25 cellular contexts compared by ENCODE assay signal in the genomic region with DNA sequence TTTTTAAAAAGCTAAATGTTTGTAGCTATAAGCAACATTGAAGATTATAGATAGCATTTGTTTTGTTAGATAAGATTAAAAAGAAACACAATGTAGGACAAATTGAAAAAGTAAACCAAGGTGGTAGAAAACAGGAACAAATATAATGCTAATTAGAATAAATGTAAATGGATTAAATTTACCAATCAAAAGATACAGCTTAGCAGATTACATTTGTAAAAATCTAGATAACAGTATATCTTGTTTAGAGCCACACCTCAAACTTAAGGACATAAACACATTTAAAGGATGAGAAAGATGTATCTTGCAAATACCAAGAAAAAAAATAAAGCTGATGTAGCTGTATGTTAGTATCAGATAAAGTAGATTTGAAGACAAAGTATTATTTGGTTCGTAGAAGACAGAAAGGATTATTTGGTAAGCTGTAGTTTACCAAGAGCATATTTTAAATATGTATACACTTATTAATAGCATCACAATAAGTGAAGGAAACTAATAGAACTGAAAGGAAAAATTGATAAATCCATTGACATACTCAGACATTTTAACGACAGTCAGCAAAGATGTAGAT.
"Had no signal": no experiment of that assay in that cellular context is flagged by ENCODE, and none has a peak within 500 bp of the region (broad histone marks: within the 10 kb centered on the region; RNA-seq: fewer than 3 reads in every experiment).

No MANE protein-coding gene starts in this region.

- DNase-seq: islet precursor cell; left ventricle myocardium inferior; naive thymus-derived CD8-positive, alpha-beta T cell; nucleus accumbens; pancreas; posterior cingulate gyrus; retina; right cardiac atrium; spleen; stimulated activated CD4-positive, alpha-beta T cell treated with anti-CD3 and anti-CD28 coated beads, Interleukin-4, amount 100 ng/mL, for 24 hours; stimulated activated naive CD4-positive, alpha-beta T cell; tibial artery; uterus had no signal

- ATAC-seq: naive thymus-derived CD8-positive, alpha-beta T cell; pancreas; right cardiac atrium; sciatic nerve; stimulated activated effector memory CD8-positive, alpha-beta T cell treated with anti-CD3 and anti-CD28 coated beads, Interleukin-12 subunit alpha, Interleukin-12 subunit beta, amount 100 ng/mL, for 72 hours had no signal

- H3K27ac Mint-ChIP-seq: memory B cell; naive thymus-derived CD8-positive, alpha-beta T cell; nephron; stimulated activated effector memory CD8-positive, alpha-beta T cell treated with anti-CD3 and anti-CD28 coated beads, Interleukin-12 subunit alpha, Interleukin-12 subunit beta, amount 100 ng/mL, for 72 hours; stimulated activated naive CD8-positive, alpha-beta T cell treated with anti-CD3 and anti-CD28 coated beads, Interleukin-15, Interleukin-2, amounts not matched to agents 100 ng/mL and 50 ng/mL, for 24 hours; type B pancreatic cell had no signal

- H3K4me1 ChIP-seq: pancreas, prostate gland, spleen, tibial artery, uterus had no signal

- H3K4me3 ChIP-seq: hepatocyte, left ventricle myocardium inferior, lung, pancreas, prostate gland, skin epidermis, spleen, thoracic aorta, tibial artery, uterus had no signal

- H3K4me1 Mint-ChIP-seq: memory B cell; naive thymus-derived CD8-positive, alpha-beta T cell; nephron; stimulated activated effector memory CD8-positive, alpha-beta T cell treated with anti-CD3 and anti-CD28 coated beads, Interleukin-12 subunit alpha, Interleukin-12 subunit beta, amount 100 ng/mL, for 72 hours had no signal

- H3K9me3 ChIP-seq: pancreas, prostate gland, thoracic aorta, tibial artery, uterus had no signal

- H2AFZ ChIP-seq: hepatocyte had no signal

- H3K36me3 ChIP-seq: pancreas, prostate gland, thoracic aorta, uterus had no signal

- H3K4me2 ChIP-seq: hepatocyte had no signal

- H3K9me3 Mint-ChIP-seq: stimulated activated effector memory CD8-positive, alpha-beta T cell treated with anti-CD3 and anti-CD28 coated beads, Interleukin-12 subunit alpha, Interleukin-12 subunit beta, amount 100 ng/mL, for 72 hours; stimulated activated naive CD8-positive, alpha-beta T cell treated with anti-CD3 and anti-CD28 coated beads, Interleukin-15, Interleukin-2, amounts not matched to agents 100 ng/mL and 50 ng/mL, for 24 hours had no signal

- H3K4me3 Mint-ChIP-seq: memory B cell; naive thymus-derived CD8-positive, alpha-beta T cell; nephron; neural crest cell; stimulated activated effector memory CD8-positive, alpha-beta T cell treated with anti-CD3 and anti-CD28 coated beads, Interleukin-12 subunit alpha, Interleukin-12 subunit beta, amount 100 ng/mL, for 72 hours; stimulated activated naive CD8-positive, alpha-beta T cell treated with anti-CD3 and anti-CD28 coated beads, Interleukin-15, Interleukin-2, amounts not matched to agents 100 ng/mL and 50 ng/mL, for 24 hours; type B pancreatic cell had no signal

- FAIRE-seq: pancreas had no signal

- H3K27ac ChIP-seq: hepatocyte, left ventricle myocardium inferior, pancreas, prostate gland, skin epidermis, spleen, thoracic aorta, tibial artery, uterus had no signal

- H3K27me3 Mint-ChIP-seq: memory B cell; naive thymus-derived CD8-positive, alpha-beta T cell; stimulated activated naive CD8-positive, alpha-beta T cell treated with anti-CD3 and anti-CD28 coated beads, Interleukin-15, Interleukin-2, amounts not matched to agents 100 ng/mL and 50 ng/mL, for 24 hours; type B pancreatic cell had no signal

- H3K79me2 ChIP-seq: hepatocyte had no signal

- H3K27me3 ChIP-seq: hepatocyte, pancreas, spleen, tibial artery, uterus had no signal
